ENCODE assay signal across 9 cellular contexts in the genomic region with DNA sequence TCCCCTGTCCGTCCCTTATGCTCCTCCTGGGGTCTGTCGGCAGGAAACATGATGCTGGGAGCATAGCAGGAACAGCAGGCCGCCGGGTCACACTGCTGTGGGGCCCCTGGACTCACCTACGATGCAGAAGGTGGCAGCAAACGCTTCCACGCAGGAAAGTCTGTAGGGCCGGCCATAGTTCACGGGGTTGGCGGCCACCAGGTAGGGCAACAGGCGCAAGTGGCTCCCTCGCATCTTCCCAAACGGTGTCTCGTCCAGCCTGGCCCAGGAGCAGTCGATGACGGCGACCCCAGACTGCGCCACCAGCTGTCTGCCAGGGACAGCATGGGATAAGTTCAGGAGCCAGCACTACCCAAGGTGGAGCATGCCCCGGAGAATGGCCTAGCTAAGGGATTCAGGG. TPM values are rescaled to one million over a fixed set of nuclear protein-coding genes. Genes with fewer than 3 reads are reported as not detected.
DNase-seq lines count a peak whose midpoint lies in the region; ATAC-seq, FAIRE-seq and TF ChIP-seq lines count a peak whose summit lies in the region.
"Had no signal": no experiment of that assay in that cellular context is flagged by ENCODE, and none has a peak within 500 bp of the region (broad histone marks: within the 10 kb centered on the region; RNA-seq: fewer than 3 reads in every experiment).

No MANE protein-coding gene starts in this region.

- TF ChIP-seq RAD21 in liver (IDR thresholded peaks at IDR 0.05) = no peak

- no peaks in the 10 kb centered on the region for H3K9me3 ChIP-seq in liver (ENCODE audit: control insufficient read depth in 4 of 4, low read length in 3 of 4)
- H3K9me3 ChIP-seq in thymus (ENCODE audit: control insufficient read depth) = no peaks in the 10 kb centered on the region
- H3K9me3 ChIP-seq in small intestine (ENCODE audit: control insufficient read depth, low read depth) = no peaks in the 10 kb centered on the region

- H3K4me3 ChIP-seq in liver (ENCODE audit: low read depth in 1 of 3, low read length in 3 of 3) (peak overlapping the region; percentile 91 to 98 (median 95)), thymus (ENCODE audit: low read length) (peak overlapping the region; percentile 76), small intestine (ENCODE audit: low read depth in 1 of 2, low read length in 2 of 2) (peak overlapping the region in 1 of 2 donors; percentile 92)

- H3K27ac ChIP-seq in liver (ENCODE audit: low read depth in 1 of 2, low read length in 2 of 2) (no peak overlapping the region), thymus (ENCODE audit: low read depth) (no peak overlapping the region), small intestine (ENCODE audit: low read depth in 1 of 2, low read length in 1 of 2) (no peak overlapping the region)

- peaks cover 6 to 44% (median 33%) of the 10 kb centered on the region in 4 donors for H3K4me1 ChIP-seq in liver (ENCODE audit: control insufficient read depth in 4 of 4, insufficient read depth in 4 of 4, low read length in 3 of 4)
- peaks cover 20% of the 10 kb centered on the region for H3K4me1 ChIP-seq in thymus (ENCODE audit: control insufficient read depth, insufficient read depth, low read length)
- H3K4me1 ChIP-seq in small intestine (ENCODE audit: control insufficient read depth in 2 of 2, insufficient read depth in 1 of 2, low read depth in 1 of 2, low read length in 1 of 2) = peaks cover 0 to 13% of the 10 kb centered on the region in 2 donors

- H3K36me3 Mint-ChIP-seq in activated T-cell treated with anti-CD3 and anti-CD28 coated beads, Interleukin-2, amount 50 U/mL, for 24 hours (ENCODE audit: low read depth) = peaks cover 36% of the 10 kb centered on the region
- peaks cover 7% of the 10 kb centered on the region for H3K36me3 Mint-ChIP-seq in activated naive CD8-positive, alpha-beta T cell treated with anti-CD3 and anti-CD28 coated beads, Interleukin-2, amount 50 U/mL, for 24 hours (ENCODE audit: low read depth)

- H3K36me3 ChIP-seq in liver (ENCODE audit: control insufficient read depth in 4 of 4, insufficient read depth in 3 of 4, low read depth in 1 of 4, low read length in 3 of 4) (peaks cover 3 to 14% (median 6%) of the 10 kb centered on the region in 4 donors), thymus (ENCODE audit: control insufficient read depth, insufficient read depth) (peaks cover 34% of the 10 kb centered on the region), small intestine (ENCODE audit: control insufficient read depth in 2 of 2, insufficient read depth in 2 of 2, low read length in 2 of 2) (peaks cover 2 to 4% of the 10 kb centered on the region in 2 donors)

- peak overlapping the region in 1 of 2 donors; percentile 23 for H3K9ac ChIP-seq in liver (ENCODE audit: low read depth in 1 of 2, low read length in 2 of 2)

- H3K4me3 Mint-ChIP-seq in activated T-cell treated with anti-CD3 and anti-CD28 coated beads, Interleukin-2, amount 50 U/mL, for 24 hours = peak overlapping the region; percentile 85
- H3K4me3 Mint-ChIP-seq in activated naive CD8-positive, alpha-beta T cell treated with anti-CD3 and anti-CD28 coated beads, Interleukin-2, amount 50 U/mL, for 24 hours = peak overlapping the region; percentile 83

- H3K27me3 Mint-ChIP-seq in activated T-cell treated with anti-CD3 and anti-CD28 coated beads, Interleukin-2, amount 50 U/mL, for 24 hours = no peaks in the 10 kb centered on the region
- H3K27me3 Mint-ChIP-seq in activated naive CD8-positive, alpha-beta T cell treated with anti-CD3 and anti-CD28 coated beads, Interleukin-2, amount 50 U/mL, for 24 hours = no peaks in the 10 kb centered on the region

- peak overlapping the region; percentile 88 for H3K27ac Mint-ChIP-seq in activated T-cell treated with anti-CD3 and anti-CD28 coated beads, Interleukin-2, amount 50 U/mL, for 24 hours
- peak overlapping the region; percentile 80 for H3K27ac Mint-ChIP-seq in activated naive CD8-positive, alpha-beta T cell treated with anti-CD3 and anti-CD28 coated beads, Interleukin-2, amount 50 U/mL, for 24 hours

- TF ChIP-seq CTCF in liver (IDR thresholded peaks at IDR 0.05; ENCODE audit: low read depth, low read length, missing input control) = no peak

- no peak for DNase-seq in activated T-cell treated with anti-CD3 and anti-CD28 coated beads, Interleukin-2, amount 50 U/mL, for 24 hours
- DNase-seq in activated T-cell treated with anti-CD3 and anti-CD28 coated beads, Interleukin-2, amount 50 U/mL, for 48 hours = no peak
- DNase-seq in activated naive CD8-positive, alpha-beta T cell treated with anti-CD3 and anti-CD28 coated beads, Interleukin-2, amount 50 U/mL, for 24 hours = no peak
- DNase-seq in small intestine = no peak
- no peak for DNase-seq in iPS-NIHi11 (ENCODE audit: low spot score)
- DNase-seq: SW 1271 had no signal

- H3K27me3 ChIP-seq in liver (ENCODE audit: control insufficient read depth in 4 of 4, insufficient read depth in 4 of 4, low read length in 3 of 4) = no peaks in the 10 kb centered on the region
- H3K27me3 ChIP-seq in thymus (ENCODE audit: control insufficient read depth, insufficient read depth) = no peaks in the 10 kb centered on the region
- no peaks in the 10 kb centered on the region for H3K27me3 ChIP-seq in small intestine (ENCODE audit: control insufficient read depth in 2 of 2, insufficient read depth in 2 of 2, low read length in 2 of 2)

- 81% methylated on average over 19 of the region's 19 CpGs for WGBS in liver
- 95% methylated on average over 19 of the region's 19 CpGs for WGBS in thymus
- WGBS in small intestine, 3 donors = 72 to 80% (median 74%) methylated on average over 19 of the region's 19 CpGs

- H3K4me1 Mint-ChIP-seq in activated T-cell treated with anti-CD3 and anti-CD28 coated beads, Interleukin-2, amount 50 U/mL, for 24 hours (ENCODE audit: low read depth) = peaks cover 37% of the 10 kb centered on the region
- H3K4me1 Mint-ChIP-seq in activated naive CD8-positive, alpha-beta T cell treated with anti-CD3 and anti-CD28 coated beads, Interleukin-2, amount 50 U/mL, for 24 hours = peaks cover 36% of the 10 kb centered on the region

- no peak for ATAC-seq in activated naive CD8-positive, alpha-beta T cell treated with anti-CD3 and anti-CD28 coated beads, Interleukin-2, amount 50 U/mL, for 24 hours
- ATAC-seq in GM21825 (IDR thresholded peaks at IDR 0.05; ENCODE audit: unreplicated experiment) = no peak

- no peak for FAIRE-seq in small intestine (lab: Jason Lieb, UNC)

- H3K9me3 Mint-ChIP-seq in activated T-cell treated with anti-CD3 and anti-CD28 coated beads, Interleukin-2, amount 50 U/mL, for 24 hours = no peaks in the 10 kb centered on the region
- H3K9me3 Mint-ChIP-seq in activated naive CD8-positive, alpha-beta T cell treated with anti-CD3 and anti-CD28 coated beads, Interleukin-2, amount 50 U/mL, for 24 hours = no peaks in the 10 kb centered on the region

TF ChIP-seq in liver, 16 proteins besides CTCF, POLR2A, EP300 and RAD21:
- no peak for TF ChIP-seq HNF4G (IDR thresholded peaks at IDR 0.05)
- no peak for TF ChIP-seq EGR1 (IDR thresholded peaks at IDR 0.05; ENCODE audit: low read depth in 2 of 2)
- TF ChIP-seq, protein P1, sequence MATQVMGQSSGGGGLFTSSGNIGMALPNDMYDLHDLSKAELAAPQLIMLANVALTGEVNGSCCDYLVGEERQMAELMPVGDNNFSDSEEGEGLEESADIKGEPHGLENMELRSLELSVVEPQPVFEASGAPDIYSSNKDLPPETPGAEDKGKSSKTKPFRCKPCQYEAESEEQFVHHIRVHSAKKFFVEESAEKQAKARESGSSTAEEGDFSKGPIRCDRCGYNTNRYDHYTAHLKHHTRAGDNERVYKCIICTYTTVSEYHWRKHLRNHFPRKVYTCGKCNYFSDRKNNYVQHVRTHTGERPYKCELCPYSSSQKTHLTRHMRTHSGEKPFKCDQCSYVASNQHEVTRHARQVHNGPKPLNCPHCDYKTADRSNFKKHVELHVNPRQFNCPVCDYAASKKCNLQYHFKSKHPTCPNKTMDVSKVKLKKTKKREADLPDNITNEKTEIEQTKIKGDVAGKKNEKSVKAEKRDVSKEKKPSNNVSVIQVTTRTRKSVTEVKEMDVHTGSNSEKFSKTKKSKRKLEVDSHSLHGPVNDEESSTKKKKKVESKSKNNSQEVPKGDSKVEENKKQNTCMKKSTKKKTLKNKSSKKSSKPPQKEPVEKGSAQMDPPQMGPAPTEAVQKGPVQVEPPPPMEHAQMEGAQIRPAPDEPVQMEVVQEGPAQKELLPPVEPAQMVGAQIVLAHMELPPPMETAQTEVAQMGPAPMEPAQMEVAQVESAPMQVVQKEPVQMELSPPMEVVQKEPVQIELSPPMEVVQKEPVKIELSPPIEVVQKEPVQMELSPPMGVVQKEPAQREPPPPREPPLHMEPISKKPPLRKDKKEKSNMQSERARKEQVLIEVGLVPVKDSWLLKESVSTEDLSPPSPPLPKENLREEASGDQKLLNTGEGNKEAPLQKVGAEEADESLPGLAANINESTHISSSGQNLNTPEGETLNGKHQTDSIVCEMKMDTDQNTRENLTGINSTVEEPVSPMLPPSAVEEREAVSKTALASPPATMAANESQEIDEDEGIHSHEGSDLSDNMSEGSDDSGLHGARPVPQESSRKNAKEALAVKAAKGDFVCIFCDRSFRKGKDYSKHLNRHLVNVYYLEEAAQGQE (IDR thresholded peaks at IDR 0.05) = no peak
- TF ChIP-seq RXRA (IDR thresholded peaks at IDR 0.05) = no peak
- TF ChIP-seq NR2F2 (IDR thresholded peaks at IDR 0.05) = no peak
- TF ChIP-seq JUND (IDR thresholded peaks at IDR 0.05) = no peak
- TF ChIP-seq, protein P2, sequence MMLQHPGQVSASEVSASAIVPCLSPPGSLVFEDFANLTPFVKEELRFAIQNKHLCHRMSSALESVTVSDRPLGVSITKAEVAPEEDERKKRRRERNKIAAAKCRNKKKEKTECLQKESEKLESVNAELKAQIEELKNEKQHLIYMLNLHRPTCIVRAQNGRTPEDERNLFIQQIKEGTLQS (IDR thresholded peaks at IDR 0.05) = no peak
- TF ChIP-seq TAF1 (conservative IDR thresholded peaks at IDR 0.05) = no peak
- TF ChIP-seq FOXA1 (IDR thresholded peaks at IDR 0.05) = no peak

RNA-seq across cellular contexts. Expression of a gene that starts 1.0 kb away (rescaled TPM):
- 10 to 100 TPM; 20.3 to 29.5 TPM for total RNA-seq in liver
- 10 to 100 TPM; 28.3 to 29.9 TPM for polyA plus RNA-seq in liver
- 46.8 TPM for polyA plus RNA-seq in thymus
- polyA plus RNA-seq in small intestine = 10 to 100 TPM; 55.4 to 67.8 (median 59.2) TPM

RNA-seq across cellular contexts. Expression of a gene that starts 1.0 kb away (rescaled TPM):
- 10 to 100 TPM; 24.4 to 31.4 TPM for total RNA-seq in liver
- polyA plus RNA-seq in liver (10 to 100 TPM; 50.7 to 79.6 TPM), thymus (61.3 TPM), small intestine (10 to 100 TPM; 34.3 to 51.5 (median 36.2) TPM)

RNA-seq across cellular contexts. Expression of a gene that starts 17.2 kb away (rescaled TPM):
- 1 to 10 TPM; 2.3 to 2.8 TPM for total RNA-seq in liver
- polyA plus RNA-seq in liver (1 to 10 TPM; 1.6 to 3.8 TPM), thymus (5.4 TPM), small intestine (10 to 100 TPM in 1 of 3 donors, 1 to 10 TPM in 2; 4.5 to 10.5 (median 6.5) TPM)

RNA-seq across cellular contexts. Expression of a gene that starts 41.3 kb away (rescaled TPM):
- total RNA-seq in liver = 10 to 100 TPM; 21.8 to 23.9 TPM
- 10 to 100 TPM; 19.4 to 23.2 TPM for polyA plus RNA-seq in liver
- polyA plus RNA-seq in thymus = 105 TPM
- polyA plus RNA-seq in small intestine = 10 to 100 TPM; 38.7 to 85.5 (median 44.0) TPM
